Comparison of ENCODE assay signal across 16 cellular contexts in genomic region chrX:7446815-7447214, GRCh38.
A peak's percentile ranks its signal among the peaks of the same experiment; 100 is the strongest.
DNase-seq lines count a peak whose midpoint lies in the region; FAIRE-seq and TF ChIP-seq lines count a peak whose summit lies in the region.
"Had no signal": no experiment of that assay in that cellular context is flagged by ENCODE, and none has a peak within 500 bp of the region (broad histone marks: within the 10 kb centered on the region; RNA-seq: fewer than 3 reads in every experiment).

No MANE protein-coding gene starts in this region.

- H3K4me3 Mint-ChIP-seq in activated CD4-positive, alpha-beta memory T cell treated with anti-CD3 and anti-CD28 coated beads, Interleukin-2, amount 10 ng/mL, durations not matched to agents 7 days and 5 days = no peak overlapping the region
- H3K4me3 Mint-ChIP-seq: CD4-positive, alpha-beta T cell; GM23338 had no signal

- FAIRE-seq in RCC 7860 (lab: Jason Lieb, UNC) = peak; percentile 75
- FAIRE-seq: HepG2 had no signal

- H3K4me3 ChIP-seq in fibroblast of mammary gland (ENCODE audit: control insufficient read depth, low read depth, low read length) = no peak overlapping the region
- H3K4me3 ChIP-seq: GM23338, SJSA1 had no signal

- peaks cover 3% of the 10 kb centered on the region for H3K9me3 Mint-ChIP-seq in activated CD4-positive, alpha-beta memory T cell treated with anti-CD3 and anti-CD28 coated beads, Interleukin-2, amount 10 ng/mL, durations not matched to agents 7 days and 5 days
- H3K9me3 Mint-ChIP-seq: CD4-positive, alpha-beta T cell; GM23338 had no signal

- H3K36me3 Mint-ChIP-seq in activated CD4-positive, alpha-beta memory T cell treated with anti-CD3 and anti-CD28 coated beads, Interleukin-2, amount 10 ng/mL, durations not matched to agents 7 days and 5 days (ENCODE audit: low read depth) = no peaks in the 10 kb centered on the region

- no peaks in the 10 kb centered on the region for H3K4me1 Mint-ChIP-seq in activated CD4-positive, alpha-beta memory T cell treated with anti-CD3 and anti-CD28 coated beads, Interleukin-2, amount 10 ng/mL, durations not matched to agents 7 days and 5 days

- CTCF ChIA-PET in activated CD4-positive, alpha-beta memory T cell treated with anti-CD3 and anti-CD28 coated beads, Interleukin-2, amount 10 ng/mL, durations not matched to agents 7 days and 5 days (lab: Charles Lee) = no interaction called here

- POLR2A ChIA-PET in activated CD4-positive, alpha-beta memory T cell treated with anti-CD3 and anti-CD28 coated beads, Interleukin-2, amount 10 ng/mL, durations not matched to agents 7 days and 5 days (lab: Charles Lee) = no interaction called here

- no peak for TF ChIP-seq CTCF in fibroblast of mammary gland (conservative IDR thresholded peaks at IDR 0.05; ENCODE audit: control insufficient read depth, insufficient read depth, low read depth, low read length)

- H3K27ac Mint-ChIP-seq in activated CD4-positive, alpha-beta memory T cell treated with anti-CD3 and anti-CD28 coated beads, Interleukin-2, amount 10 ng/mL, durations not matched to agents 7 days and 5 days = no peak overlapping the region
- H3K27ac Mint-ChIP-seq: CD4-positive, alpha-beta T cell; GM23338 had no signal

- H3K27me3 Mint-ChIP-seq in activated CD4-positive, alpha-beta memory T cell treated with anti-CD3 and anti-CD28 coated beads, Interleukin-2, amount 10 ng/mL, durations not matched to agents 7 days and 5 days = no peaks in the 10 kb centered on the region
- H3K27me3 Mint-ChIP-seq: CD4-positive, alpha-beta T cell had no signal

- peak; percentile 48 for DNase-seq in ELR (ENCODE audit: low read depth)
- peak; percentile 46 for DNase-seq in RCC 7860 (ENCODE audit: low spot score)
- peak; percentile 7 for DNase-seq in fibroblast of mammary gland (ENCODE audit: low read depth)
- DNase-seq in renal cortical epithelial cell (ENCODE audit: low read depth) = peak; percentile 82
- no peak for DNase-seq in HK-2 (ENCODE audit: unreplicated experiment)
- no peak for DNase-seq in stimulated activated CD4-positive, alpha-beta T cell treated with anti-CD3 and anti-CD28 coated beads, Interleukin-4, amount 100 ng/mL, for 1 hour
- DNase-seq in activated CD4-positive, alpha-beta memory T cell treated with anti-CD3 and anti-CD28 coated beads, Interleukin-2, amount 10 ng/mL, durations not matched to agents 7 days and 5 days = no peak
- DNase-seq: CD4-positive, alpha-beta T cell; NCI-H1105 treated with DMSO at 0.1 percent for 48 hours; NCI-H187; NCI-H2171 treated with DMSO at 0.1 percent for 48 hours; NCI-H510A; NCI-H82 had no signal

Comparison
In these comparisons a context has a peak if more than half of its experiments do, and no peak if none do; other contexts are left out.
1. DNase-seq: peak in ELR (single experiment), RCC 7860 (single experiment), fibroblast of mammary gland (single experiment) and renal cortical epithelial cell (single experiment); none in HK-2 (single experiment), stimulated activated CD4-positive, alpha-beta T cell treated with anti-CD3 and anti-CD28 coated beads, Interleukin-4, amount 100 ng/mL, for 1 hour (single experiment) and activated CD4-positive, alpha-beta memory T cell treated with anti-CD3 and anti-CD28 coated beads, Interleukin-2, amount 10 ng/mL, durations not matched to agents 7 days and 5 days (single experiment).